ENCODE assay signal across 14 cellular contexts in genomic region chr6:150145830-150146229, GRCh38. TPM values are rescaled to one million over a fixed set of nuclear protein-coding genes. Genes with fewer than 3 reads are reported as not detected.
DNase-seq lines count a peak whose midpoint lies in the region; ATAC-seq and TF ChIP-seq lines count a peak whose summit lies in the region.
"Had no signal": no experiment of that assay in that cellular context is flagged by ENCODE, and none has a peak within 500 bp of the region (broad histone marks: within the 10 kb centered on the region; RNA-seq: fewer than 3 reads in every experiment).

No MANE protein-coding gene starts in this region.

- H3K27ac ChIP-seq in OCI-LY3 (ENCODE audit: low read length) (peak overlapping the region; percentile 71), skeletal muscle tissue (ENCODE audit: low read depth, low read length) (peak overlapping the region; percentile 6), coronary artery (no peak overlapping the region)
- H3K27ac ChIP-seq: thoracic aorta had no signal

- POLR2A ChIA-PET in activated CD4-positive, alpha-beta T cell treated with anti-CD3 and anti-CD28 coated beads for 36 hours (lab: Charles Lee) = interaction anchor here (0.6 kb wide), 1 partner anchor 13 kb away, joined by 3 read pairs; no protein-coding TSS in a partner anchor

- H3K4me3 ChIP-seq in OCI-LY3 (ENCODE audit: low read length) (peak overlapping the region; percentile 46), epithelial cell of esophagus (ENCODE audit: low read length) (peak overlapping the region; percentile 88), skeletal muscle tissue (ENCODE audit: low read length in 3 of 3) (peak overlapping the region in 1 of 3 donors; percentile 22), coronary artery (no peak overlapping the region)
- H3K4me3 ChIP-seq: thoracic aorta had no signal

- TF ChIP-seq CTCF in OCI-LY3 (IDR thresholded peaks at IDR 0.05; ENCODE audit: low read depth, low read length) (no peak), epithelial cell of esophagus (IDR thresholded peaks at IDR 0.05; ENCODE audit: insufficient read depth, low read depth, low read length, missing control alignments) (no peak), coronary artery (IDR thresholded peaks at IDR 0.05) (no peak), GM20000 (IDR thresholded peaks at IDR 0.05; ENCODE audit: extremely low read depth, missing control alignments) (no peak)

- H2AFZ ChIP-seq in OCI-LY3 (ENCODE audit: low read depth, low read length) = no peak overlapping the region

- H3K4me2 ChIP-seq in OCI-LY3 (ENCODE audit: low read length) = peak overlapping the region; percentile 62

- ATAC-seq in activated CD4-positive, alpha-beta T cell treated with anti-CD3 and anti-CD28 coated beads for 36 hours = peak; percentile 58

- no peak overlapping the region for H3K27ac Mint-ChIP-seq in activated CD4-positive, alpha-beta T cell treated with anti-CD3 and anti-CD28 coated beads for 36 hours
- H3K27ac Mint-ChIP-seq: activated naive CD8-positive, alpha-beta T cell had no signal

- CTCF ChIA-PET in activated CD4-positive, alpha-beta T cell treated with anti-CD3 and anti-CD28 coated beads for 36 hours (lab: Charles Lee) = interaction anchor here (1.0 to 1.1 kb wide), 2 partner anchors 12 to 65 kb away, joined by 3 to 4 read pairs; no protein-coding TSS in a partner anchor

- no peaks in the 10 kb centered on the region; the same call in 1 of the 2 replicates for H3K79me2 ChIP-seq in OCI-LY3 (ENCODE audit: low read length)

- H3K4me1 Mint-ChIP-seq in activated CD4-positive, alpha-beta T cell treated with anti-CD3 and anti-CD28 coated beads for 36 hours = peaks cover 18% of the 10 kb centered on the region

- H4K20me1 ChIP-seq in OCI-LY3 (ENCODE audit: insufficient read depth, low read length) = no peaks in the 10 kb centered on the region

- H3K27me3 ChIP-seq in OCI-LY3 (ENCODE audit: low read depth, low read length) = peaks cover 36% of the 10 kb centered on the region
- H3K27me3 ChIP-seq in skeletal muscle tissue (ENCODE audit: control insufficient read depth in 3 of 3, insufficient read depth in 3 of 3, low read length in 3 of 3) = peaks cover 0 to 14% (median 10%) of the 10 kb centered on the region in 3 donors

- peaks cover 69% of the 10 kb centered on the region for H3K27me3 Mint-ChIP-seq in activated CD4-positive, alpha-beta T cell treated with anti-CD3 and anti-CD28 coated beads for 36 hours

- H3K9me3 ChIP-seq in OCI-LY3 (ENCODE audit: insufficient read depth, low read length) (no peaks in the 10 kb centered on the region), skeletal muscle tissue (ENCODE audit: control insufficient read depth in 3 of 3, low read length in 3 of 3) (no peaks in the 10 kb centered on the region)
- H3K9me3 ChIP-seq: thoracic aorta had no signal

- intact Hi-C loops in activated CD4-positive, alpha-beta T cell treated with anti-CD3 and anti-CD28 coated beads for 36 hours (cut with DNase I, micrococcal nuclease) = no loop called here

- H3K9ac ChIP-seq in OCI-LY3 (ENCODE audit: low read length) (peak overlapping the region; percentile 7; the same call in 1 of the 2 replicates), skeletal muscle tissue (ENCODE audit: low read depth in 1 of 3, low read length in 3 of 3) (no peak overlapping the region)

- H3K4me3 Mint-ChIP-seq in activated CD4-positive, alpha-beta T cell treated with anti-CD3 and anti-CD28 coated beads for 36 hours = no peak overlapping the region
- H3K4me3 Mint-ChIP-seq: activated naive CD8-positive, alpha-beta T cell had no signal

- H3K9me3 Mint-ChIP-seq in activated CD4-positive, alpha-beta T cell treated with anti-CD3 and anti-CD28 coated beads for 36 hours (ENCODE audit: low read depth) = no peaks in the 10 kb centered on the region

- peaks cover 44% of the 10 kb centered on the region for H3K4me1 ChIP-seq in OCI-LY3 (ENCODE audit: low read length)
- peaks cover 28 to 33% (median 32%) of the 10 kb centered on the region in 3 donors for H3K4me1 ChIP-seq in skeletal muscle tissue (ENCODE audit: control insufficient read depth in 3 of 3, insufficient read depth in 3 of 3, low read length in 3 of 3)

- H3K36me3 ChIP-seq in OCI-LY3 (replicated peaks; ENCODE audit: low read depth, low read length) (no peaks in the 10 kb centered on the region), skeletal muscle tissue (ENCODE audit: control insufficient read depth in 3 of 3, insufficient read depth in 3 of 3, low read length in 3 of 3) (no peaks in the 10 kb centered on the region)
- H3K36me3 ChIP-seq: thoracic aorta had no signal

- DNase-seq in activated CD4-positive, alpha-beta T cell treated with anti-CD3 and anti-CD28 coated beads for 36 hours = no peak
- DNase-seq in activated CD4-positive, alpha-beta T cell treated with anti-CD3 and anti-CD28 coated beads, Interleukin-2, amount 50 U/mL, for 48 hours = no peak
- peak; percentile 66 for DNase-seq in epithelial cell of esophagus (ENCODE audit: low read depth)
- no peak for DNase-seq in coronary artery (ENCODE audit: low spot score)
- DNase-seq in GM20000 (ENCODE audit: low spot score) = no peak
- DNase-seq in OCI-M2 (lab: John Stamatoyannopoulos, UW; ENCODE audit: unreplicated experiment) = no peak
- DNase-seq: 8988T; activated CD8-positive, alpha-beta memory T cell treated with anti-CD3 and anti-CD28 coated beads, Interleukin-2, amount 50 U/mL, for 4 hours; DMS 273 treated with DMSO at 0.1 percent for 48 hours had no signal

- H3K36me3 Mint-ChIP-seq in activated CD4-positive, alpha-beta T cell treated with anti-CD3 and anti-CD28 coated beads for 36 hours (ENCODE audit: low read depth) = no peaks in the 10 kb centered on the region
- H3K36me3 Mint-ChIP-seq: activated naive CD8-positive, alpha-beta T cell had no signal

RNA-seq across cellular contexts. Expression of gene PPP1R14C, which starts 3.0 kb away (rescaled TPM):
- under 1 TPM in 1 of 2 experiments, not detected in 1; 0.21 TPM for total RNA-seq in activated CD4-positive, alpha-beta T cell treated with anti-CD3 and anti-CD28 coated beads for 36 hours
- 14.1 TPM for total RNA-seq in skeletal muscle tissue
- total RNA-seq: NCI-H460 had no signal

Comparison
In these comparisons a context has a peak if more than half of its experiments do, and no peak if none do; other contexts are left out.
1. H3K27ac ChIP-seq: peak in OCI-LY3 (single experiment) and skeletal muscle tissue (single experiment); none in coronary artery (0 of 2).
2. RNA of gene PPP1R14C, which starts 3.0 kb away (total RNA-seq): 14.1 TPM in skeletal muscle tissue (single experiment); 0.21 TPM in activated CD4-positive, alpha-beta T cell treated with anti-CD3 and anti-CD28 coated beads for 36 hours; every median in the first group is over 10 times any median in the second.